ENCODE assay signal across 20 cellular contexts in the genomic region with DNA sequence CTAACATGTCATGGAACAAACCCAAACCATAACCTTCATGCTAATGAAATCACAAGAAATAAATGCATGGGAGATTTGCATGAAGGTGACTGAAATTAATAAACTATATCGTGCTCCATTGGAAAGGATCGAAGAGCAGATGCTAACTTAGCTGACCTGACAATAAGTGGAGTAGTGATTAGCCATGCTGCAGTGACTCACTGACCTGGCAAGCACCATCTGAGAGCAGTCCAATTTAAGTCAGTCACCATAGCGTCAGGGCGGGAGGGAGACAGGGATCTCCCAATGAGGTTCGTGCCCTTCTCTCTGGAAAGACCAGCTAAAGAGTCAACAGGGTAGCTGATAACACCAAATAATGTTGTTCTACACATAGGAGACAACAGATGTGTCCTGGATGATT. TPM values are rescaled to one million over a fixed set of nuclear protein-coding genes. Genes with fewer than 3 reads are reported as not detected.
DNase-seq lines count a peak whose midpoint lies in the region; ATAC-seq and TF ChIP-seq lines count a peak whose summit lies in the region.
"Had no signal": no experiment of that assay in that cellular context is flagged by ENCODE, and none has a peak within 500 bp of the region (broad histone marks: within the 10 kb centered on the region; RNA-seq: fewer than 3 reads in every experiment).

No MANE protein-coding gene starts in this region.

- H3K36me3 ChIP-seq in heart left ventricle (no peaks in the 10 kb centered on the region), right atrium auricular region (no peaks in the 10 kb centered on the region), SJCRH30 (no peaks in the 10 kb centered on the region), endodermal cell (ENCODE audit: control insufficient read depth, insufficient read depth, low read length) (no peaks in the 10 kb centered on the region)
- H3K36me3 ChIP-seq: SJSA1 had no signal

- TF ChIP-seq CTCF in heart left ventricle (IDR thresholded peaks at IDR 0.05), result no peak
- no peak for TF ChIP-seq CTCF in right atrium auricular region (IDR thresholded peaks at IDR 0.05)
- no peak for TF ChIP-seq CTCF in fibroblast of mammary gland (conservative IDR thresholded peaks at IDR 0.05; ENCODE audit: control insufficient read depth, insufficient read depth, low read depth, low read length)
- no peak for TF ChIP-seq CTCF in endodermal cell (conservative IDR thresholded peaks at IDR 0.05)

- no peaks in the 10 kb centered on the region for H3K4me1 ChIP-seq in heart left ventricle
- no peaks in the 10 kb centered on the region for H3K4me1 ChIP-seq in right atrium auricular region
- H3K4me1 ChIP-seq in SJCRH30, result peaks cover 36% of the 10 kb centered on the region
- H3K4me1 ChIP-seq in endodermal cell (ENCODE audit: control insufficient read depth, insufficient read depth, low read length), result no peaks in the 10 kb centered on the region

- no peaks in the 10 kb centered on the region for H3K4me1 Mint-ChIP-seq in endodermal cell

- H3K27ac ChIP-seq in heart left ventricle (no peak overlapping the region), right atrium auricular region (no peak overlapping the region), SJCRH30 (no peak overlapping the region), endodermal cell (ENCODE audit: low read depth, low read length) (no peak overlapping the region)
- H3K27ac ChIP-seq: SJSA1 had no signal

- H3K27ac Mint-ChIP-seq in endodermal cell, result no peak overlapping the region
- H3K27ac Mint-ChIP-seq: activated T-cell treated with anti-CD3 and anti-CD28 coated beads, Interleukin-2, amount 50 U/mL, for 72 hours had no signal

- no peak overlapping the region for H3K4me3 Mint-ChIP-seq in endodermal cell
- H3K4me3 Mint-ChIP-seq: activated T-cell treated with anti-CD3 and anti-CD28 coated beads, Interleukin-2, amount 50 U/mL, for 72 hours had no signal

- H3K9me3 ChIP-seq in heart left ventricle, result no peaks in the 10 kb centered on the region
- H3K9me3 ChIP-seq in right atrium auricular region, result no peaks in the 10 kb centered on the region
- H3K9me3 ChIP-seq in SJCRH30 (replicated peaks), result no peaks in the 10 kb centered on the region
- H3K9me3 ChIP-seq in endodermal cell (ENCODE audit: control insufficient read depth, low read length), result no peaks in the 10 kb centered on the region
- H3K9me3 ChIP-seq: SJSA1 had no signal

- no peaks in the 10 kb centered on the region for H3K36me3 Mint-ChIP-seq in endodermal cell (ENCODE audit: low read depth)

- H3K27me3 ChIP-seq in heart left ventricle, result peaks cover 0 to 55% (median 15%) of the 10 kb centered on the region in 9 donors
- H3K27me3 ChIP-seq in right atrium auricular region, result no peaks in the 10 kb centered on the region
- no peaks in the 10 kb centered on the region for H3K27me3 ChIP-seq in SJCRH30
- H3K27me3 ChIP-seq in endodermal cell (ENCODE audit: control insufficient read depth, insufficient read depth, low read length, poor library complexity, severe bottlenecking), result peaks cover 55% of the 10 kb centered on the region

- ATAC-seq in heart left ventricle (peak in 3 of 4 donors; percentile 28 to 82 (median 80)), GM18868 (IDR thresholded peaks at IDR 0.05; ENCODE audit: unreplicated experiment) (no peak)
- ATAC-seq: activated T-cell treated with anti-CD3 and anti-CD28 coated beads, Interleukin-2, amount 50 U/mL, for 72 hours had no signal

- peaks cover 52% of the 10 kb centered on the region for H3K27me3 Mint-ChIP-seq in endodermal cell (ENCODE audit: insufficient read depth)

- no peak overlapping the region for H3K4me3 ChIP-seq in heart left ventricle
- H3K4me3 ChIP-seq in right atrium auricular region, result no peak overlapping the region
- no peak overlapping the region for H3K4me3 ChIP-seq in SJCRH30
- no peak overlapping the region for H3K4me3 ChIP-seq in fibroblast of mammary gland (ENCODE audit: control insufficient read depth, low read depth, low read length)
- no peak overlapping the region for H3K4me3 ChIP-seq in endodermal cell (ENCODE audit: low read length)
- H3K4me3 ChIP-seq: SJSA1 had no signal

- peak in 1 of 5 donors; percentile 54 for DNase-seq in heart left ventricle
- DNase-seq in right atrium auricular region (ENCODE audit: low spot score), result no peak
- peak; percentile 31 to 41 for DNase-seq in SJCRH30
- DNase-seq in fibroblast of mammary gland (ENCODE audit: low read depth), result peak; percentile 89
- DNase-seq in RPMI8226, result no peak
- DNase-seq in endodermal cell, result no peak
- DNase-seq in activated effector memory CD4-positive, alpha-beta T cell treated with Interleukin-2 at 50 U/mL for 16 hours, result no peak
- DNase-seq: ACHN; activated CD4-positive, alpha-beta T cell treated with anti-CD3 and anti-CD28 coated beads, Interleukin-2, amount 50 U/mL, for 4 hours; activated T-cell treated with anti-CD3 and anti-CD28 coated beads, Interleukin-2, amount 50 U/mL, for 72 hours; Calu3; hippocampal formation; MV-4-11; NCI-H2107; NK-92 treated with Interleukin-12 subunit alpha and Interleukin-12 subunit beta, amount 100 ng/mL, for 24 hours; T1000 had no signal

- intact Hi-C loops in heart left ventricle (cut with DNase I), result no loop called here

- TF ChIP-seq POLR2A in heart left ventricle (IDR thresholded peaks at IDR 0.05), result no peak

- 54 to 76% (median 67%) methylated on average over 5 of the region's 5 CpGs for WGBS in heart left ventricle, 4 donors
- 85 to 96% methylated on average over 5 of the region's 5 CpGs for WGBS in endodermal cell (ENCODE audit: insufficient coverage in 1 of 2, insufficient read length in 1 of 2), 2 experiments

- H3K9me3 Mint-ChIP-seq in endodermal cell, result no peaks in the 10 kb centered on the region
- H3K9me3 Mint-ChIP-seq: activated T-cell treated with anti-CD3 and anti-CD28 coated beads, Interleukin-2, amount 50 U/mL, for 72 hours had no signal

- no peak overlapping the region for H3K9ac ChIP-seq in endodermal cell (ENCODE audit: extremely low read depth, low read length, poor library complexity, severe bottlenecking)

RNA-seq across cellular contexts. Expression of a gene that starts 21.5 kb away (rescaled TPM):
- total RNA-seq in heart left ventricle (not detected), right atrium auricular region (not detected), endodermal cell (under 1 TPM in 1 of 2 donors, not detected in 1; 0.53 TPM)
- not detected for polyA plus RNA-seq in heart left ventricle
- total RNA-seq in SJCRH30 (2014; rRNA removed; shearing (Covaris generic)), result 15.9 and 17.2 TPM in 2 replicates
- polyA plus RNA-seq in endodermal cell (2013, experiment 1 of 2), result 2.7 TPM
- polyA plus RNA-seq in endodermal cell (2013, experiment 2 of 2), result 2.9 TPM
- total RNA-seq: activated T-cell treated with anti-CD3 and anti-CD28 coated beads, Interleukin-2, amount 50 U/mL, for 72 hours; Calu3; endothelial cell of umbilical vein; pulmonary artery endothelial cell; SJSA1 had no signal
- polyA plus RNA-seq: endothelial cell of umbilical vein had no signal

RNA-seq across cellular contexts. Expression of a gene that starts 22.7 kb away (rescaled TPM):
- total RNA-seq in heart left ventricle, result under 1 TPM in 1 of 9 donors, not detected in 8; 0.67 TPM
- under 1 TPM in 1 of 2 donors, not detected in 1; 0.11 TPM for polyA plus RNA-seq in heart left ventricle
- total RNA-seq in right atrium auricular region, result not detected
- 2.9 and 3.3 TPM in 2 replicates for total RNA-seq in SJCRH30 (2014; rRNA removed; shearing (Covaris generic))
- under 1 TPM in 1 of 2 donors, not detected in 1; 0.48 TPM for total RNA-seq in endodermal cell
- 2.7 TPM for polyA plus RNA-seq in endodermal cell (2013, experiment 1 of 2)
- 3.6 TPM for polyA plus RNA-seq in endodermal cell (2013, experiment 2 of 2)
- total RNA-seq: activated T-cell treated with anti-CD3 and anti-CD28 coated beads, Interleukin-2, amount 50 U/mL, for 72 hours; Calu3; endothelial cell of umbilical vein; pulmonary artery endothelial cell; SJSA1 had no signal
- polyA plus RNA-seq: endothelial cell of umbilical vein had no signal

Comparison
In these comparisons a context has a peak if more than half of its experiments do, and no peak if none do; other contexts are left out.
1. DNase-seq: peak in SJCRH30 (2 of 2) and fibroblast of mammary gland (single experiment); none in right atrium auricular region (single experiment), RPMI8226 (single experiment), endodermal cell (single experiment) and activated effector memory CD4-positive, alpha-beta T cell treated with Interleukin-2 at 50 U/mL for 16 hours (single experiment).
2. RNA of a gene that starts 21.5 kb away (total RNA-seq): 15.9 to 17.2 TPM in SJCRH30; 0.53 TPM in endodermal cell, not detected in heart left ventricle and not detected in right atrium auricular region; every median in the first group is over 10 times any median in the second.